24 cellular contexts compared by ENCODE assay signal in the genomic region with DNA sequence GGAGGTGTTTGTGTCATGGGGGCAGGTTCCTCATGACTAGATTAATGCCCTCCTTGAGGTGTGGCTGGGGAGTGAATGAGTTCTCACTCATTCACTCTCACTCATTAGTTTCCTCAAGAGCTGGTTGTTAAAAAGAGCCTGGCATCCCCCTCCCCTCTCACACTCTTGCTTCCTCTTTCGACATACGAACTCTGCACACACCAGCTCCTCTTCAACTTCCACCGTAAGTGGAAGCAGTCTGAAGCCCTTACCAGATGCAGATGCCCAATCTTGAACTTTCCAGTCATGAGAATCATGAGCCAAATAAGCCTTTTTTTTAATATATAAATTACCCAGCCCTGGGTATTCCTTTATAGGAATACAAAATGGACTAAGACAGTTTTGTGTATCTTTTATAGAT.
"Had no signal": no experiment of that assay in that cellular context is flagged by ENCODE, and none has a peak within 500 bp of the region (broad histone marks: within the 10 kb centered on the region; RNA-seq: fewer than 3 reads in every experiment).

No MANE protein-coding gene starts in this region.

- H3K27me3 ChIP-seq: brain microvascular endothelial cell, MG63 had no signal

- H3K4me3 ChIP-seq: MG63 had no signal

- ATAC-seq: activated CD4-positive, alpha-beta T cell treated with anti-CD3 and anti-CD28 coated beads for 36 hours; activated T-cell treated with anti-CD3 and anti-CD28 coated beads, Interleukin-2, amount 50 U/mL, for 72 hours; Panc1 had no signal

- H3K27ac ChIP-seq: brain microvascular endothelial cell, KMS-11, RWPE1, WERI-Rb-1 had no signal

- DNase-seq: activated CD4-positive, alpha-beta memory T cell treated with anti-CD3 and anti-CD28 coated beads, Interleukin-2, amount 10 ng/mL, durations not matched to agents 7 days and 5 days; activated CD4-positive, alpha-beta T cell treated with anti-CD3 and anti-CD28 coated beads for 36 hours; activated CD4-positive, alpha-beta T cell treated with anti-CD3 and anti-CD28 coated beads, Interleukin-2, amount 50 U/mL, for 1 hour; activated gamma-delta T cell treated with Interleukin-2 at 50 U/mL for 16 hours; activated naive CD4-positive, alpha-beta T cell treated with anti-CD3 and anti-CD28 coated beads, Interleukin-2, amount 10 ng/mL, durations not matched to agents 7 days and 5 days; activated naive CD8-positive, alpha-beta T cell treated with anti-CD3 and anti-CD28 coated beads for 36 hours; activated T-cell treated with anti-CD3 and anti-CD28 coated beads, Interleukin-2, amount 50 U/mL, for 72 hours; brain microvascular endothelial cell; cerebellar nuclear complex; MG63; NCI-H1092 treated with DMSO at 0.1 percent for 48 hours; NCI-H1436; NCI-H187; NCI-H2081; NCI-H510A treated with DMSO at 0.1 percent for 48 hours; NCI-H69; NK-92 treated with Interleukin-12 subunit alpha and Interleukin-12 subunit beta, amount 100 ng/mL, for 24 hours; OCI-M1; Right ventricle myocardium superior; T-helper 1 cell; WERI-Rb-1 had no signal

- H3K9ac ChIP-seq: KMS-11 had no signal

- H3K4me2 ChIP-seq: KMS-11 had no signal

- H3K36me3 ChIP-seq: brain microvascular endothelial cell, MG63, WERI-Rb-1 had no signal
